ENCODE assay signal across 1 cellular context in the genomic region with DNA sequence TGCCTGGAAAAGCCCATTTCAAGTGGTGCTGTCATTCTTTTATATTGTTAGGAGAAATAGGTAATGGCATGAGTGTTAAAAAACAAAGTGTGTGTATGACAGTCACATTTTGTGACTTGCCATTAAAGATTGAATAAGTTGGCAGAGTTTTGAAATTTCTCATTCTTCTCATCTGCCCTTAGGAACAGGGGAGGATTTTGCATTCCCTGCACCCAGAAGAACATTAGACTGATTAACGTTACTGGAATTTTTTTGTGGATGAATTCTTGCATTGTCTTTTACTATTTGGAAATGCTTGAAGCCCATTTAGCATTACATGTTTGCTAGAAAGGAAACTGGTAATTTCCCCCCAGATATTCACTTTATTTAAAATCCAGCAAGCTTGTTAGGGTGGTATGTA.
TF ChIP-seq lines count a peak whose summit lies in the region.

No MANE protein-coding gene starts in this region.

TF ChIP-seq in endothelial cell of umbilical vein, 7 proteins besides CTCF, POLR2A, EP300 and RAD21:
- TF ChIP-seq EZH2 (IDR thresholded peaks at IDR 0.05; ENCODE audit: borderline replicate concordance, low read depth, low read length, severe bottlenecking) (no peak), JUN (IDR thresholded peaks at IDR 0.05; ENCODE audit: borderline replicate concordance, insufficient read depth, insufficient read length, low read depth) (no peak), POLR2AphosphoS5 (IDR thresholded peaks at IDR 0.05; ENCODE audit: insufficient read depth, low read depth, low read length) (no peak), MYC (IDR thresholded peaks at IDR 0.05; ENCODE audit: low read depth, low read length) (no peak), FOS (IDR thresholded peaks at IDR 0.05; ENCODE audit: borderline replicate concordance, insufficient read depth, low read length) (no peak), MAX (IDR thresholded peaks at IDR 0.05; ENCODE audit: insufficient read depth, insufficient read length) (no peak), GATA2 (IDR thresholded peaks at IDR 0.05; ENCODE audit: insufficient read depth, insufficient read length, low read depth, low read length) (no peak)
